Comparison of ENCODE assay signal across 13 cellular contexts in the genomic region with DNA sequence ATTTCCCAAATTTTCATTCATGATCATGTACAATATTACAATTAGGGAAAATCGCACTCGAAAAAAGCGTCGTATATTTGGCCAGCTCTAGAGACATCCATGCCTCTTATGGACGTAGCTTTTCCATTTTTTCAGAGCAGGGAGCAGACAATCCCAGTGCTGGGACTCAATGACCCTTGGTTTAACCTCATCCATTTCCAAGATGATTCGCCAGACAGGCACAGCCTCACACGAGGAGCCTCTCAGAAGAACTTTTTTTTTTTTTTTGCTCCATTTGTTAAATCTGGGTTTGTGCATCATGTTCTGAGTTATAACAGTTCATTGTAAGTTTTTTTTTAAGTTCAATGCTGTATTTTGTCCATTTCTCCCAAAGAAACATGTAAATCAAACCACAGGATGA.
"Had no signal": no experiment of that assay in that cellular context is flagged by ENCODE, and none has a peak within 500 bp of the region (broad histone marks: within the 10 kb centered on the region; RNA-seq: fewer than 3 reads in every experiment).

No MANE protein-coding gene starts in this region.

- ATAC-seq: activated CD4-positive, CD25-positive, alpha-beta regulatory T cell treated with anti-CD3 and anti-CD28 coated beads, Interleukin-2, amount 50 U/mL, for 24 hours; activated naive CD8-positive, alpha-beta T cell treated with anti-CD3 and anti-CD28 coated beads, Interleukin-2, amount 50 U/mL, for 24 hours; mucosa of descending colon; naive thymus-derived CD8-positive, alpha-beta T cell; right lobe of liver; T-cell had no signal

- DNase-seq: activated naive CD4-positive, alpha-beta T cell treated with anti-CD3 and anti-CD28 coated beads for 36 hours; activated naive CD8-positive, alpha-beta T cell treated with anti-CD3 and anti-CD28 coated beads, Interleukin-2, amount 50 U/mL, for 24 hours; effector memory CD4-positive, alpha-beta T cell; mammary epithelial cell; mucosa of descending colon; naive thymus-derived CD8-positive, alpha-beta T cell; stimulated activated CD4-positive, alpha-beta T cell treated with anti-CD3 and anti-CD28 coated beads, Interleukin-1b, Interleukin-23, amount 100 ng/mL, for 48 hours; stomach; T-cell; T-helper 9 cell; testis had no signal
